Comparison of ENCODE assay signal across 15 cellular contexts in genomic region chr20:9220874-9221547, GRCh38.
DNase-seq lines count a peak whose midpoint lies in the region; FAIRE-seq and TF ChIP-seq lines count a peak whose summit lies in the region.
"Had no signal": no experiment of that assay in that cellular context is flagged by ENCODE, and none has a peak within 500 bp of the region (broad histone marks: within the 10 kb centered on the region; RNA-seq: fewer than 3 reads in every experiment).

No MANE protein-coding gene starts in this region.

- TF ChIP-seq CTCF in fibroblast of pulmonary artery (IDR thresholded peaks at IDR 0.05; ENCODE audit: low read length, missing control alignments) (no peak), osteoblast (IDR thresholded peaks at IDR 0.05; ENCODE audit: extremely low read depth, low read depth, low read length) (no peak)

- H3K9me3 Mint-ChIP-seq in activated T-helper 1 cell treated with anti-CD3 and anti-CD28 coated beads, Interleukin-12 subunit alpha, Interleukin-12 subunit beta, Interleukin-2, Interleukin-4 antibody, amounts not matched to agents 30 ng/mL and 10 ng/mL and 1 ng/mL, durations not matched to agents 14 hours and 24 hours and 36 hours = no peaks in the 10 kb centered on the region
- H3K9me3 Mint-ChIP-seq: activated B cell treated with CpG ODN at 0.5 μM for 24 hours; stimulated activated naive B cell treated with anti-CD40 and anti-IgM and Interleukin-4, amounts not matched to agents 10 μg/mL and 1 μg/mL and 100 μg/mL, for 72 hours had no signal

- TF ChIP-seq POLR2A in H54 (IDR thresholded peaks at IDR 0.05; ENCODE audit: low read depth, low read length) = no peak

- no peak overlapping the region for H3K27ac Mint-ChIP-seq in activated T-helper 1 cell treated with anti-CD3 and anti-CD28 coated beads, Interleukin-12 subunit alpha, Interleukin-12 subunit beta, Interleukin-2, Interleukin-4 antibody, amounts not matched to agents 30 ng/mL and 10 ng/mL and 1 ng/mL, durations not matched to agents 14 hours and 24 hours and 36 hours
- H3K27ac Mint-ChIP-seq: activated B cell treated with CpG ODN at 0.5 μM for 24 hours; stimulated activated naive B cell treated with anti-CD40 and anti-IgM and Interleukin-4, amounts not matched to agents 10 μg/mL and 1 μg/mL and 100 μg/mL, for 72 hours had no signal

- no peaks in the 10 kb centered on the region for H4K20me1 ChIP-seq in osteoblast (ENCODE audit: insufficient read depth, low read length)

- peaks cover 24% of the 10 kb centered on the region for H3K4me1 ChIP-seq in osteoblast (ENCODE audit: insufficient read depth, low read length)

- no peaks in the 10 kb centered on the region for H3K27me3 ChIP-seq in osteoblast (ENCODE audit: insufficient read depth, low read length)

- H2AFZ ChIP-seq in osteoblast (ENCODE audit: low read length) = no peak overlapping the region

- DNase-seq in DMS79 treated with DMSO at 0.1 percent for 48 hours (lab: John Stamatoyannopoulos, UW) (peak; percentile 18), RPMI7951 (ENCODE audit: low read depth) (peak; percentile 85), fibroblast of pulmonary artery (ENCODE audit: low read depth) (peak; percentile 58), osteoblast (ENCODE audit: insufficient read length, low spot score, missing footprints) (no peak), ureter (ENCODE audit: low spot score) (no peak), KBM-7 (no peak), H54 (ENCODE audit: insufficient read length, low spot score) (no peak)
- DNase-seq in activated T-helper 1 cell treated with anti-CD3 and anti-CD28 coated beads, Interleukin-12 subunit alpha, Interleukin-12 subunit beta, Interleukin-2, Interleukin-4 antibody, amounts not matched to agents 30 ng/mL and 10 ng/mL and 1 ng/mL, durations not matched to agents 14 hours and 24 hours and 36 hours (ENCODE audit: low spot score) = no peak
- DNase-seq: activated B cell treated with CpG ODN at 0.5 μM for 24 hours; amniotic stem cell; effector memory CD4-positive, alpha-beta T cell; NCI-H1694 treated with DMSO at 0.1 percent for 48 hours; posterior cingulate gyrus; stimulated activated CD4-positive, alpha-beta T cell treated with anti-CD3 and anti-CD28 coated beads, Interleukin-2, amount 100 ng/mL, for 24 hours; stimulated activated naive B cell treated with anti-CD40 and anti-IgM and Interleukin-4, amounts not matched to agents 10 μg/mL and 1 μg/mL and 100 μg/mL, for 72 hours had no signal

- in situ Hi-C loops in KBM-7 (cut with MboI; ENCODE audit: low pct_unique_long_range_greater_than_20kb, low sequenced_read_pairs) = no loop called here

- no peaks in the 10 kb centered on the region for H3K27me3 Mint-ChIP-seq in activated T-helper 1 cell treated with anti-CD3 and anti-CD28 coated beads, Interleukin-12 subunit alpha, Interleukin-12 subunit beta, Interleukin-2, Interleukin-4 antibody, amounts not matched to agents 30 ng/mL and 10 ng/mL and 1 ng/mL, durations not matched to agents 14 hours and 24 hours and 36 hours (ENCODE audit: insufficient read depth)
- H3K27me3 Mint-ChIP-seq: activated B cell treated with CpG ODN at 0.5 μM for 24 hours; stimulated activated naive B cell treated with anti-CD40 and anti-IgM and Interleukin-4, amounts not matched to agents 10 μg/mL and 1 μg/mL and 100 μg/mL, for 72 hours had no signal

- intact Hi-C loops in activated T-helper 1 cell treated with anti-CD3 and anti-CD28 coated beads, Interleukin-12 subunit alpha, Interleukin-12 subunit beta, Interleukin-2, Interleukin-4 antibody, amounts not matched to agents 30 ng/mL and 10 ng/mL and 1 ng/mL, durations not matched to agents 14 hours and 24 hours and 36 hours (cut with micrococcal nuclease) = no loop called here

- H3K36me3 ChIP-seq in osteoblast (ENCODE audit: insufficient read depth, low read length) = no peaks in the 10 kb centered on the region

- no peak overlapping the region for H3K4me3 Mint-ChIP-seq in activated T-helper 1 cell treated with anti-CD3 and anti-CD28 coated beads, Interleukin-12 subunit alpha, Interleukin-12 subunit beta, Interleukin-2, Interleukin-4 antibody, amounts not matched to agents 30 ng/mL and 10 ng/mL and 1 ng/mL, durations not matched to agents 14 hours and 24 hours and 36 hours
- H3K4me3 Mint-ChIP-seq: activated B cell treated with CpG ODN at 0.5 μM for 24 hours; stimulated activated naive B cell treated with anti-CD40 and anti-IgM and Interleukin-4, amounts not matched to agents 10 μg/mL and 1 μg/mL and 100 μg/mL, for 72 hours had no signal

- H3K4me1 Mint-ChIP-seq in activated T-helper 1 cell treated with anti-CD3 and anti-CD28 coated beads, Interleukin-12 subunit alpha, Interleukin-12 subunit beta, Interleukin-2, Interleukin-4 antibody, amounts not matched to agents 30 ng/mL and 10 ng/mL and 1 ng/mL, durations not matched to agents 14 hours and 24 hours and 36 hours (ENCODE audit: low read depth) = no peaks in the 10 kb centered on the region

- no peaks in the 10 kb centered on the region for H3K36me3 Mint-ChIP-seq in activated T-helper 1 cell treated with anti-CD3 and anti-CD28 coated beads, Interleukin-12 subunit alpha, Interleukin-12 subunit beta, Interleukin-2, Interleukin-4 antibody, amounts not matched to agents 30 ng/mL and 10 ng/mL and 1 ng/mL, durations not matched to agents 14 hours and 24 hours and 36 hours (ENCODE audit: low read depth)
- H3K36me3 Mint-ChIP-seq: stimulated activated naive B cell treated with anti-CD40 and anti-IgM and Interleukin-4, amounts not matched to agents 10 μg/mL and 1 μg/mL and 100 μg/mL, for 72 hours had no signal

- peaks cover 2% of the 10 kb centered on the region for H3K79me2 ChIP-seq in osteoblast (ENCODE audit: insufficient read depth, low read length)

- no peak for FAIRE-seq in H54 (lab: Jason Lieb, UNC)

- H3K9me3 ChIP-seq in osteoblast (ENCODE audit: low read depth, low read length) = no peaks in the 10 kb centered on the region

- H3K4me3 ChIP-seq in fibroblast of pulmonary artery (replicated peaks; ENCODE audit: low read depth, low read length) (no peak overlapping the region), osteoblast (ENCODE audit: insufficient read depth, low read length) (no peak overlapping the region)

- peak overlapping the region; percentile 1 for H3K27ac ChIP-seq in osteoblast (ENCODE audit: low read depth, low read length)

- H3K4me2 ChIP-seq in osteoblast (ENCODE audit: insufficient read depth, low read length) = peak overlapping the region; percentile 12

Comparison
In these comparisons a context has a peak if more than half of its experiments do, and no peak if none do; other contexts are left out.
1. DNase-seq: peak in DMS79 treated with DMSO at 0.1 percent for 48 hours (single experiment), RPMI7951 (single experiment) and fibroblast of pulmonary artery (single experiment); none in osteoblast (single experiment), ureter (single experiment), KBM-7 (single experiment), activated T-helper 1 cell treated with anti-CD3 and anti-CD28 coated beads, Interleukin-12 subunit alpha, Interleukin-12 subunit beta, Interleukin-2, Interleukin-4 antibody, amounts not matched to agents 30 ng/mL and 10 ng/mL and 1 ng/mL, durations not matched to agents 14 hours and 24 hours and 36 hours (single experiment) and H54 (single experiment).